ENCODE assay signal across 1 cellular context in the genomic region with DNA sequence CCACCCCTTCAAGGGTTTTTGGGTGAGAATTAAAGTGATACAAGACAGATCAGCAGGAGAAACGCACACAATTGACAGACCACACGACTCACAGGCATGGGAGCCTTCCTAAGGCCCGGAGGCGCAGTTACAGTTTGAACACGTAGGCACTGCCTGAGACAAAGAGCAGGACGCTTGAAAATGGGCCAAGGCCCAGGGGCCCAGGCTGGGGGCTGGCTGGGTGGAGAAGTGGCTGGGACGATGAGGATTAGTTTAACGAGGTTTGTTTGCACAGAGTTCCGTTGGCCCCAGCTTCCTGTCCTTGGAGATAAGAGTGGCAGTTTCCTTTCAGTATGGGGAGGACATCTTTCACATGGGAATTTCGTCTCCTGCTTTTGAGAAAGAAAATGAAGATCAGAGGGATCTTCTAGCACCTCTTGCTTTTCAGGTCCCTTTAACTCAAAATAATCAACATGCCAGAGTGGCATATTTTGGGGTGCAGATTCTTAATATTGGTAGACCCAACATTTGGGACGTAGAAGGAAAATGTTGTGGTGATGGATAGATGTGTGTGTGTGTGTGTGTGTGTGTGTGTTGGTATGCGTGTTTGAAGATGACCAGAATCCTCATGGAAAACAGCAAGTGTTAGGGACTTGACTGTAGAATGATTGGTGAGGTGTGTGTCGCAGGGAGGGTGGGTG.
TF ChIP-seq lines count a peak whose summit lies in the region.

No MANE protein-coding gene starts in this region.

TF ChIP-seq in HepG2, 621 proteins besides CTCF, POLR2A, EP300 and RAD21 (continued from another document):
- TF ChIP-seq CREM (IDR thresholded peaks at IDR 0.05) (peak; percentile 66; the same call in 1 of the 2 replicates), CREM (CRISPR knock-in tag; IDR thresholded peaks at IDR 0.05) (no peak), PHF8 (CRISPR knock-in tag; IDR thresholded peaks at IDR 0.05) (peak; percentile 43; the same call in 1 of the 2 replicates), ZNF746 (CRISPR knock-in tag; IDR thresholded peaks at IDR 0.05) (peak; percentile 28; the same call in 1 of the 2 replicates), ZNF431 (CRISPR knock-in tag; IDR thresholded peaks at IDR 0.05; ENCODE audit: borderline replicate concordance, low read depth) (no peak), KDM6A (CRISPR knock-in tag; IDR thresholded peaks at IDR 0.05; ENCODE audit: low read depth) (peak; percentile 41), HMG20B (CRISPR knock-in tag; conservative IDR thresholded peaks at IDR 0.05) (peak; percentile 56; the same call in 1 of the 2 replicates), ZNF510 (CRISPR knock-in tag; IDR thresholded peaks at IDR 0.05; ENCODE audit: low read depth) (no peak), KDM3A (CRISPR knock-in tag; IDR thresholded peaks at IDR 0.05; ENCODE audit: low read depth) (peak; percentile 33; the same call in 1 of the 2 replicates), SOX5 (CRISPR knock-in tag; IDR thresholded peaks at IDR 0.05; ENCODE audit: borderline replicate concordance) (peak; percentile 25; the same call in 1 of the 2 replicates), CBFB (CRISPR knock-in tag; IDR thresholded peaks at IDR 0.05) (0 out of 2 replicates have a peak, but pooled peaks have one; percentile 23), PHF21A (CRISPR knock-in tag; IDR thresholded peaks at IDR 0.05) (peak; percentile 64), RCOR2 (CRISPR knock-in tag; IDR thresholded peaks at IDR 0.05) (peak; percentile 74; the same call in 1 of the 2 replicates), MED13 (CRISPR knock-in tag; IDR thresholded peaks at IDR 0.05) (peak; percentile 81; the same call in 1 of the 2 replicates), NFIC (IDR thresholded peaks at IDR 0.05; ENCODE audit: low read length) (peak; percentile 41; the same call in 1 of the 2 replicates), ZNF644 (CRISPR knock-in tag; IDR thresholded peaks at IDR 0.05; ENCODE audit: low read depth) (peak; percentile 91; the same call in 1 of the 2 replicates)
- TF ChIP-seq, protein P1, sequence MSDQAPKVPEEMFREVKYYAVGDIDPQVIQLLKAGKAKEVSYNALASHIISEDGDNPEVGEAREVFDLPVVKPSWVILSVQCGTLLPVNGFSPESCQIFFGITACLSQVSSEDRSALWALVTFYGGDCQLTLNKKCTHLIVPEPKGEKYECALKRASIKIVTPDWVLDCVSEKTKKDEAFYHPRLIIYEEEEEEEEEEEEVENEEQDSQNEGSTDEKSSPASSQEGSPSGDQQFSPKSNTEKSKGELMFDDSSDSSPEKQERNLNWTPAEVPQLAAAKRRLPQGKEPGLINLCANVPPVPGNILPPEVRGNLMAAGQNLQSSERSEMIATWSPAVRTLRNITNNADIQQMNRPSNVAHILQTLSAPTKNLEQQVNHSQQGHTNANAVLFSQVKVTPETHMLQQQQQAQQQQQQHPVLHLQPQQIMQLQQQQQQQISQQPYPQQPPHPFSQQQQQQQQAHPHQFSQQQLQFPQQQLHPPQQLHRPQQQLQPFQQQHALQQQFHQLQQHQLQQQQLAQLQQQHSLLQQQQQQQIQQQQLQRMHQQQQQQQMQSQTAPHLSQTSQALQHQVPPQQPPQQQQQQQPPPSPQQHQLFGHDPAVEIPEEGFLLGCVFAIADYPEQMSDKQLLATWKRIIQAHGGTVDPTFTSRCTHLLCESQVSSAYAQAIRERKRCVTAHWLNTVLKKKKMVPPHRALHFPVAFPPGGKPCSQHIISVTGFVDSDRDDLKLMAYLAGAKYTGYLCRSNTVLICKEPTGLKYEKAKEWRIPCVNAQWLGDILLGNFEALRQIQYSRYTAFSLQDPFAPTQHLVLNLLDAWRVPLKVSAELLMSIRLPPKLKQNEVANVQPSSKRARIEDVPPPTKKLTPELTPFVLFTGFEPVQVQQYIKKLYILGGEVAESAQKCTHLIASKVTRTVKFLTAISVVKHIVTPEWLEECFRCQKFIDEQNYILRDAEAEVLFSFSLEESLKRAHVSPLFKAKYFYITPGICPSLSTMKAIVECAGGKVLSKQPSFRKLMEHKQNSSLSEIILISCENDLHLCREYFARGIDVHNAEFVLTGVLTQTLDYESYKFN (CRISPR knock-in tag; conservative IDR thresholded peaks at IDR 0.05): peak; percentile 67
- TF ChIP-seq, protein P2, sequence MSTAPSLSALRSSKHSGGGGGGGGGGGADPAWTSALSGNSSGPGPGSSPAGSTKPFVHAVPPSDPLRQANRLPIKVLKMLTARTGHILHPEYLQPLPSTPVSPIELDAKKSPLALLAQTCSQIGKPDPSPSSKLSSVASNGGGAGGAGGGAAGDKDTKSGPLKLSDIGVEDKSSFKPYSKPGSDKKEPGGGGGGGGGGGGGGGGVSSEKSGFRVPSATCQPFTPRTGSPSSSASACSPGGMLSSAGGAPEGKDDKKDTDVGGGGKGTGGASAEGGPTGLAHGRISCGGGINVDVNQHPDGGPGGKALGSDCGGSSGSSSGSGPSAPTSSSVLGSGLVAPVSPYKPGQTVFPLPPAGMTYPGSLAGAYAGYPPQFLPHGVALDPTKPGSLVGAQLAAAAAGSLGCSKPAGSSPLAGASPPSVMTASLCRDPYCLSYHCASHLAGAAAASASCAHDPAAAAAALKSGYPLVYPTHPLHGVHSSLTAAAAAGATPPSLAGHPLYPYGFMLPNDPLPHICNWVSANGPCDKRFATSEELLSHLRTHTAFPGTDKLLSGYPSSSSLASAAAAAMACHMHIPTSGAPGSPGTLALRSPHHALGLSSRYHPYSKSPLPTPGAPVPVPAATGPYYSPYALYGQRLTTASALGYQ (CRISPR knock-in tag; IDR thresholded peaks at IDR 0.05): 0 out of 2 replicates have a peak, but pooled peaks have one; percentile 60
- TF ChIP-seq, protein P3, sequence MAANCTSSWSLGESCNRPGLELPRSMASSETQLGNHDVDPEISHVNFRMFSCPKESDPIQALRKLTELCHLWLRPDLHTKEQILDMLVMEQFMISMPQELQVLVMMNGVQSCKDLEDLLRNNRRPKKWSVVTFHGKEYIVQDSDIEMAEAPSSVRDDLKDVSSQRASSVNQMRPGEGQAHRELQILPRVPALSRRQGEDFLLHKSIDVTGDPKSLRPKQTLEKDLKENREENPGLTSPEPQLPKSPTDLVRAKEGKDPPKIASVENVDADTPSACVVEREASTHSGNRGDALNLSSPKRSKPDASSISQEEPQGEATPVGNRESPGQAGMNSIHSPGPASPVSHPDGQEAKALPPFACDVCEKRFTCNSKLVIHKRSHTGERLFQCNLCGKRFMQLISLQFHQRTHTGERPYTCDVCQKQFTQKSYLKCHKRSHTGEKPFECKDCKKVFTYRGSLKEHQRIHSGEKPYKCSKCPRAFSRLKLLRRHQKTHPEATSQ (CRISPR knock-in tag; IDR thresholded peaks at IDR 0.05; ENCODE audit: borderline replicate concordance): peak; percentile 72; the same call in 1 of the 2 replicates
- TF ChIP-seq, protein P4, sequence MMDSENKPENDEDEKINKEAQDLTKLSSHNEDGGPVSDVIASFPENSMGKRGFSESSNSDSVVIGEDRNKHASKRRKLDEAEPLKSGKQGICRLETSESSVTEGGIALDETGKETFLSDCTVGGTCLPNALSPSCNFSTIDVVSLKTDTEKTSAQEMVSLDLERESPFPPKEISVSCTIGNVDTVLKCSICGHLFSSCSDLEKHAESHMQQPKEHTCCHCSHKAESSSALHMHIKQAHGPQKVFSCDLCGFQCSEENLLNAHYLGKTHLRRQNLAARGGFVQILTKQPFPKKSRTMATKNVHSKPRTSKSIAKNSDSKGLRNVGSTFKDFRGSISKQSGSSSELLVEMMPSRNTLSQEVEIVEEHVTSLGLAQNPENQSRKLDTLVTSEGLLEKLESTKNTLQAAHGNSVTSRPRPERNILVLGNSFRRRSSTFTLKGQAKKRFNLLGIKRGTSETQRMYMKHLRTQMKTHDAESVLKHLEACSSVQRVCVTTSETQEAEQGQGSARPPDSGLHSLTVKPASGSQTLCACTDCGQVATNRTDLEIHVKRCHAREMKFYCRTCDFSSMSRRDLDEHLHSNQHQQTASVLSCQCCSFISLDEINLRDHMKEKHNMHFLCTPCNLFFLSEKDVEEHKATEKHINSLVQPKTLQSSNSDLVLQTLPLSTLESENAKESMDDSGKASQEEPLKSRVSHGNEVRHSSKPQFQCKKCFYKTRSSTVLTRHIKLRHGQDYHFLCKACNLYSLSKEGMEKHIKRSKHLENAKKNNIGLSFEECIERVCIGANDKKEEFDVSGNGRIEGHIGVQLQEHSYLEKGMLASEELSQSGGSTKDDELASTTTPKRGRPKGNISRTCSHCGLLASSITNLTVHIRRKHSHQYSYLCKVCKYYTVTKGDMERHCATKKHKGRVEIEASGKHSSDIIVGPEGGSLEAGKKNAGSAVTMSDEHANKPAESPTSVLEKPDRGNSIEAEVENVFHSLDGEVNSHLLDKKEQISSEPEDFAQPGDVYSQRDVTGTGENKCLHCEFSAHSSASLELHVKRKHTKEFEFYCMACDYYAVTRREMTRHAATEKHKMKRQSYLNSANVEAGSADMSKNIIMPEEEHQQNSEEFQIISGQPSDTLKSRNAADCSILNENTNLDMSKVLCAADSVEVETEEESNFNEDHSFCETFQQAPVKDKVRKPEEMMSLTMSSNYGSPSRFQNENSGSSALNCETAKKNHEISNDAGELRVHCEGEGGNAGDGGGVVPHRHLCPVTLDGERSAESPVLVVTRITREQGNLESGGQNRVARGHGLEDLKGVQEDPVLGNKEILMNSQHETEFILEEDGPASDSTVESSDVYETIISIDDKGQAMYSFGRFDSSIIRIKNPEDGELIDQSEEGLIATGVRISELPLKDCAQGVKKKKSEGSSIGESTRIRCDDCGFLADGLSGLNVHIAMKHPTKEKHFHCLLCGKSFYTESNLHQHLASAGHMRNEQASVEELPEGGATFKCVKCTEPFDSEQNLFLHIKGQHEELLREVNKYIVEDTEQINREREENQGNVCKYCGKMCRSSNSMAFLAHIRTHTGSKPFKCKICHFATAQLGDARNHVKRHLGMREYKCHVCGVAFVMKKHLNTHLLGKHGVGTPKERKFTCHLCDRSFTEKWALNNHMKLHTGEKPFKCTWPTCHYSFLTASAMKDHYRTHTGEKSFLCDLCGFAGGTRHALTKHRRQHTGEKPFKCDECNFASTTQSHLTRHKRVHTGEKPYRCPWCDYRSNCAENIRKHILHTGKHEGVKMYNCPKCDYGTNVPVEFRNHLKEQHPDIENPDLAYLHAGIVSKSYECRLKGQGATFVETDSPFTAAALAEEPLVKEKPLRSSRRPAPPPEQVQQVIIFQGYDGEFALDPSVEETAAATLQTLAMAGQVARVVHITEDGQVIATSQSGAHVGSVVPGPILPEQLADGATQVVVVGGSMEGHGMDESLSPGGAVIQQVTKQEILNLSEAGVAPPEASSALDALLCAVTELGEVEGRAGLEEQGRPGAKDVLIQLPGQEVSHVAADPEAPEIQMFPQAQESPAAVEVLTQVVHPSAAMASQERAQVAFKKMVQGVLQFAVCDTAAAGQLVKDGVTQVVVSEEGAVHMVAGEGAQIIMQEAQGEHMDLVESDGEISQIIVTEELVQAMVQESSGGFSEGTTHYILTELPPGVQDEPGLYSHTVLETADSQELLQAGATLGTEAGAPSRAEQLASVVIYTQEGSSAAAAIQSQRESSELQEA (CRISPR knock-in tag; IDR thresholded peaks at IDR 0.05; ENCODE audit: not compliant biosample characterization): no peak
- TF ChIP-seq, protein P5, sequence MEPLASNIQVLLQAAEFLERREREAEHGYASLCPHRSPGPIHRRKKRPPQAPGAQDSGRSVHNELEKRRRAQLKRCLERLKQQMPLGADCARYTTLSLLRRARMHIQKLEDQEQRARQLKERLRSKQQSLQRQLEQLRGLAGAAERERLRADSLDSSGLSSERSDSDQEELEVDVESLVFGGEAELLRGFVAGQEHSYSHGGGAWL (CRISPR knock-in tag; IDR thresholded peaks at IDR 0.05): no peak
- TF ChIP-seq, protein P6, sequence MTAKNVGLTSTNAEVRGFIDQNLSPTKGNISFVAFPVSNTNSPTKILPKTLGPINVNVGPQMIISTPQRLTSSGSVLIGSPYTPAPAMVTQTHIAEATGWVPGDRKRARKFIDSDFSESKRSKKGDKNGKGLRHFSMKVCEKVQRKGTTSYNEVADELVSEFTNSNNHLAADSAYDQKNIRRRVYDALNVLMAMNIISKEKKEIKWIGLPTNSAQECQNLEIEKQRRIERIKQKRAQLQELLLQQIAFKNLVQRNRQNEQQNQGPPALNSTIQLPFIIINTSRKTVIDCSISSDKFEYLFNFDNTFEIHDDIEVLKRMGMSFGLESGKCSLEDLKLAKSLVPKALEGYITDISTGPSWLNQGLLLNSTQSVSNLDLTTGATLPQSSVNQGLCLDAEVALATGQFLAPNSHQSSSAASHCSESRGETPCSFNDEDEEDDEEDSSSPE (CRISPR knock-in tag; IDR thresholded peaks at IDR 0.05): 0 out of 2 replicates have a peak, but pooled peaks have one; percentile 41
